Comparison of ENCODE assay signal across 8 cellular contexts in genomic region chr6:80094017-80094416, GRCh38. TPM values are rescaled to one million over a fixed set of nuclear protein-coding genes. Genes with fewer than 3 reads are reported as not detected.
A peak's percentile ranks its signal among the peaks of the same experiment; 100 is the strongest.
DNase-seq lines count a peak whose midpoint lies in the region; FAIRE-seq and TF ChIP-seq lines count a peak whose summit lies in the region.

No MANE protein-coding gene starts in this region.

- intact Hi-C loops in esophagus muscularis mucosa (cut with DNase I): loop anchor here (5.0 to 10.0 kb wide), 2 partner anchors 147 to 319 kb away; partner anchors contain the start of gene ELOVL4

- peak; percentile 69 for FAIRE-seq in RCC 7860 (lab: Jason Lieb, UNC)

- H3K27me3 ChIP-seq in esophagus muscularis mucosa: no peaks in the 10 kb centered on the region

- peak; percentile 45 to 62 (median 55) for TF ChIP-seq CTCF in esophagus muscularis mucosa (IDR thresholded peaks at IDR 0.05)

- POLR2A ChIA-PET in HEK293T (lab: Yijun Ruan, JAX): no interaction called here

- DNase-seq in NCI-H146 treated with DMSO at 0.1 percent for 48 hours (lab: John Stamatoyannopoulos, UW; ENCODE audit: unreplicated experiment) (peak; percentile 7), NCI-H146 (lab: John Stamatoyannopoulos, UW) (no peak), HEK293T (ENCODE audit: extremely low spot score) (peak; percentile 26), RCC 7860 (ENCODE audit: low spot score) (no peak), esophagus muscularis mucosa (ENCODE audit: extremely low spot score) (no peak), renal cortical epithelial cell (ENCODE audit: low read depth) (peak; percentile 14), HPDE6-E6E7 (ENCODE audit: extremely low spot score) (no peak)
- no peak for DNase-seq in stimulated activated CD8-positive, alpha-beta memory T cell treated with anti-CD3 and anti-CD28 coated beads, Interleukin-4, amount 100 ng/mL, for 48 hours

- 1% methylated on average over 2 of the region's 2 CpGs for WGBS in esophagus muscularis mucosa

- H3K4me1 ChIP-seq in esophagus muscularis mucosa: no peaks in the 10 kb centered on the region

- H3K36me3 ChIP-seq in esophagus muscularis mucosa: no peaks in the 10 kb centered on the region

- H3K9me3 ChIP-seq in esophagus muscularis mucosa: no peaks in the 10 kb centered on the region

- CTCF ChIA-PET in HEK293T (lab: Yijun Ruan, JAX): interaction anchor here (0.7 kb wide), 2 partner anchors 243 to 550 kb away, joined by 4 to 5 read pairs; no protein-coding TSS in a partner anchor

- TF ChIP-seq POLR2A in esophagus muscularis mucosa (IDR thresholded peaks at IDR 0.05; ENCODE audit: low read depth): no peak

- no peak overlapping the region for H3K4me3 ChIP-seq in esophagus muscularis mucosa

- no peak overlapping the region for H3K27ac ChIP-seq in esophagus muscularis mucosa (replicated peaks in 1 of 4)

- no peak for TF ChIP-seq EP300 in esophagus muscularis mucosa (IDR thresholded peaks at IDR 0.05)

TF ChIP-seq in HEK293T, 16 proteins besides CTCF, POLR2A, EP300 and RAD21:
- TF ChIP-seq SP1 (IDR thresholded peaks at IDR 0.05): no peak
- TF ChIP-seq FOXK2 (IDR thresholded peaks at IDR 0.05): no peak
- no peak for TF ChIP-seq CTBP1 (IDR thresholded peaks at IDR 0.05; ENCODE audit: borderline replicate concordance)
- no peak for TF ChIP-seq ARNT (IDR thresholded peaks at IDR 0.05)
- no peak for TF ChIP-seq LEF1 (IDR thresholded peaks at IDR 0.05; ENCODE audit: borderline replicate concordance)

RNA-seq across cellular contexts. Expression of gene BCKDHB, which starts 12.5 kb away (rescaled TPM):
- total RNA-seq in esophagus muscularis mucosa (10 to 100 TPM; 12.2 to 26.2 (median 20.6) TPM), renal cortical epithelial cell (15.6 and 26.6 TPM in 2 replicates)

Comparison
In these comparisons a context has a peak if more than half of its experiments do, and no peak if none do; other contexts are left out.
1. DNase-seq: peak in NCI-H146 treated with DMSO at 0.1 percent for 48 hours (single experiment), HEK293T (single experiment) and renal cortical epithelial cell (single experiment); none in NCI-H146 (single experiment), RCC 7860 (single experiment), esophagus muscularis mucosa (single experiment), stimulated activated CD8-positive, alpha-beta memory T cell treated with anti-CD3 and anti-CD28 coated beads, Interleukin-4, amount 100 ng/mL, for 48 hours (single experiment) and HPDE6-E6E7 (single experiment).